ENCODE assay signal across 1 cellular context in genomic region chr10:95800286-95800685, GRCh38. TPM values are rescaled to one million over a fixed set of nuclear protein-coding genes. Genes with fewer than 3 reads are reported as not detected.
"Had no signal": no experiment of that assay in that cellular context is flagged by ENCODE, and none has a peak within 500 bp of the region (broad histone marks: within the 10 kb centered on the region; RNA-seq: fewer than 3 reads in every experiment).

No MANE protein-coding gene starts in this region.

RNA-seq across cellular contexts. Expression of gene ENTPD1, which starts 44.3 kb away (rescaled TPM):
- total RNA-seq: foreskin keratinocyte had no signal
- polyA plus RNA-seq: foreskin keratinocyte had no signal
